Comparison of ENCODE assay signal across 1 cellular context in the genomic region with DNA sequence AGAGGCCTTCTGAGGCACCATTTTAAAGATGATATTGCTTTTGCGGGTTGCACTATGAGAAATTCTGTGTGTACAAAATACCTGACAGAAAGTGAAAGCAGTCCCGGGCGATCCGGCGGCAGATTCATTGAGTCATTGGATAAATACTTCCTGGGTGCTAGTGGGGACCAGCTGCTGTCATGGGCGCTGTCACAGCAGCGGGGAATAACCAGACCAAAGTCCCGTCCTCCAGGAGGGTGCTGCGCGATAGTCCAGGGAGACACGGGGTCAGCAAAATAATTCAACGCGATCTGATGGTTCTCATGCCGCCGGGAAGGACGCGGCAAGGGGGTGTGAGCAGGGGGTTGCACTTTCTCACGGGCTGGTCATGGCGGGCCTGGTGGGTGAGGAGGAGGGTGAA.
A peak's percentile ranks its signal among the peaks of the same experiment; 100 is the strongest.
TF ChIP-seq lines count a peak whose summit lies in the region.

No MANE protein-coding gene starts in this region.

TF ChIP-seq in HepG2, 621 proteins besides CTCF, POLR2A, EP300 and RAD21 (continues in another document):
- TF ChIP-seq TGIF2 (CRISPR knock-in tag; IDR thresholded peaks at IDR 0.05): peak; percentile 67; the same call in 1 of the 2 replicates
- no peak for TF ChIP-seq HNRNPH1 (optimal IDR thresholded peaks at IDR 0.05; ENCODE audit: low read depth, low read length)
- no peak for TF ChIP-seq ZNF34 (CRISPR knock-in tag; IDR thresholded peaks at IDR 0.05; ENCODE audit: borderline replicate concordance)
- TF ChIP-seq KDM5A (IDR thresholded peaks at IDR 0.05; ENCODE audit: borderline replicate concordance, low read length): no peak
- TF ChIP-seq NFAT5 (CRISPR knock-in tag; IDR thresholded peaks at IDR 0.05): no peak
- TF ChIP-seq ZNF30 (CRISPR knock-in tag; IDR thresholded peaks at IDR 0.05): no peak
- TF ChIP-seq ZNF710 (CRISPR knock-in tag; IDR thresholded peaks at IDR 0.05; ENCODE audit: borderline replicate concordance): no peak
- TF ChIP-seq SRSF1 (optimal IDR thresholded peaks at IDR 0.05; ENCODE audit: low read depth, low read length): no peak
- TF ChIP-seq MEIS2 (CRISPR knock-in tag; IDR thresholded peaks at IDR 0.05): no peak
- TF ChIP-seq ESRRA (CRISPR knock-in tag; IDR thresholded peaks at IDR 0.05; ENCODE audit: low read depth): no peak
- TF ChIP-seq XRCC5 (optimal IDR thresholded peaks at IDR 0.05; ENCODE audit: low read length): peak; percentile 38
- TF ChIP-seq ZNF841 (CRISPR knock-in tag; IDR thresholded peaks at IDR 0.05; ENCODE audit: borderline replicate concordance): no peak
- no peak for TF ChIP-seq ISX (CRISPR knock-in tag; conservative IDR thresholded peaks at IDR 0.05)
- TF ChIP-seq ZNF3 (CRISPR knock-in tag; IDR thresholded peaks at IDR 0.05): no peak
- peak; percentile 87 for TF ChIP-seq FOSL2 (CRISPR knock-in tag; IDR thresholded peaks at IDR 0.05)
- TF ChIP-seq ZNF281 (CRISPR knock-in tag; IDR thresholded peaks at IDR 0.05; ENCODE audit: borderline replicate concordance): no peak
- no peak for TF ChIP-seq ZNF496 (CRISPR knock-in tag; IDR thresholded peaks at IDR 0.05; ENCODE audit: insufficient replicate concordance)
- TF ChIP-seq KDM2A (CRISPR knock-in tag; IDR thresholded peaks at IDR 0.05; ENCODE audit: borderline replicate concordance, low read depth): peak; percentile 35; the same call in 1 of the 2 replicates
- TF ChIP-seq SRSF9 (IDR thresholded peaks at IDR 0.05; ENCODE audit: borderline replicate concordance, insufficient read depth, low read depth, low read length, poor library complexity, severe bottlenecking): no peak
- no peak for TF ChIP-seq ZNF274 (CRISPR knock-in tag; IDR thresholded peaks at IDR 0.05)
- no peak for TF ChIP-seq ZNF33B (CRISPR knock-in tag; IDR thresholded peaks at IDR 0.05)
- no peak for TF ChIP-seq SIX4 (CRISPR knock-in tag; IDR thresholded peaks at IDR 0.05)
- TF ChIP-seq, protein P1, sequence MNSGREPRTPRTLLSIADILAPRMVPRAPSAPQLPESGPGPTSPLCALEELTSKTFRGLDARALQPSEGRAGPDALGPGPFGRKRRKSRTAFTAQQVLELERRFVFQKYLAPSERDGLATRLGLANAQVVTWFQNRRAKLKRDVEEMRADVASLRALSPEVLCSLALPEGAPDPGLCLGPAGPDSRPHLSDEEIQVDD (CRISPR knock-in tag; IDR thresholded peaks at IDR 0.05; ENCODE audit: borderline replicate concordance): no peak
- TF ChIP-seq TCF7 (IDR thresholded peaks at IDR 0.05; ENCODE audit: low read depth): no peak
- TF ChIP-seq, protein P2, sequence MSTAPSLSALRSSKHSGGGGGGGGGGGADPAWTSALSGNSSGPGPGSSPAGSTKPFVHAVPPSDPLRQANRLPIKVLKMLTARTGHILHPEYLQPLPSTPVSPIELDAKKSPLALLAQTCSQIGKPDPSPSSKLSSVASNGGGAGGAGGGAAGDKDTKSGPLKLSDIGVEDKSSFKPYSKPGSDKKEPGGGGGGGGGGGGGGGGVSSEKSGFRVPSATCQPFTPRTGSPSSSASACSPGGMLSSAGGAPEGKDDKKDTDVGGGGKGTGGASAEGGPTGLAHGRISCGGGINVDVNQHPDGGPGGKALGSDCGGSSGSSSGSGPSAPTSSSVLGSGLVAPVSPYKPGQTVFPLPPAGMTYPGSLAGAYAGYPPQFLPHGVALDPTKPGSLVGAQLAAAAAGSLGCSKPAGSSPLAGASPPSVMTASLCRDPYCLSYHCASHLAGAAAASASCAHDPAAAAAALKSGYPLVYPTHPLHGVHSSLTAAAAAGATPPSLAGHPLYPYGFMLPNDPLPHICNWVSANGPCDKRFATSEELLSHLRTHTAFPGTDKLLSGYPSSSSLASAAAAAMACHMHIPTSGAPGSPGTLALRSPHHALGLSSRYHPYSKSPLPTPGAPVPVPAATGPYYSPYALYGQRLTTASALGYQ (CRISPR knock-in tag; IDR thresholded peaks at IDR 0.05): no peak
- TF ChIP-seq DZIP1 (CRISPR knock-in tag; IDR thresholded peaks at IDR 0.05): no peak
- no peak for TF ChIP-seq ZFP62 (CRISPR knock-in tag; IDR thresholded peaks at IDR 0.05)
- no peak for TF ChIP-seq ZMAT3 (CRISPR knock-in tag; conservative IDR thresholded peaks at IDR 0.05)
- no peak for TF ChIP-seq NFIC (IDR thresholded peaks at IDR 0.05; ENCODE audit: low read length)
- TF ChIP-seq GABPB1 (CRISPR knock-in tag; IDR thresholded peaks at IDR 0.05): peak; percentile 49
- TF ChIP-seq AKAP8 (CRISPR knock-in tag; IDR thresholded peaks at IDR 0.05): no peak
- TF ChIP-seq RELA (CRISPR knock-in tag; IDR thresholded peaks at IDR 0.05): no peak
- peak; percentile 75; the same call in 1 of the 3 replicates for TF ChIP-seq MXI1 (IDR thresholded peaks at IDR 0.05; ENCODE audit: borderline replicate concordance, low read depth, low read length)
- no peak for TF ChIP-seq NKX3-1 (CRISPR knock-in tag; IDR thresholded peaks at IDR 0.05)
- TF ChIP-seq ZNF558 (CRISPR knock-in tag; IDR thresholded peaks at IDR 0.05; ENCODE audit: borderline replicate concordance): no peak
- TF ChIP-seq ZSCAN9 (CRISPR knock-in tag; IDR thresholded peaks at IDR 0.05; ENCODE audit: borderline replicate concordance): no peak
- TF ChIP-seq ZFYVE20 (CRISPR knock-in tag; IDR thresholded peaks at IDR 0.05; ENCODE audit: borderline replicate concordance, low read depth): no peak
- TF ChIP-seq CEBPB (IDR thresholded peaks at IDR 0.05; ENCODE audit: borderline replicate concordance, low read depth, low read length): no peak
- TF ChIP-seq, protein P3, sequence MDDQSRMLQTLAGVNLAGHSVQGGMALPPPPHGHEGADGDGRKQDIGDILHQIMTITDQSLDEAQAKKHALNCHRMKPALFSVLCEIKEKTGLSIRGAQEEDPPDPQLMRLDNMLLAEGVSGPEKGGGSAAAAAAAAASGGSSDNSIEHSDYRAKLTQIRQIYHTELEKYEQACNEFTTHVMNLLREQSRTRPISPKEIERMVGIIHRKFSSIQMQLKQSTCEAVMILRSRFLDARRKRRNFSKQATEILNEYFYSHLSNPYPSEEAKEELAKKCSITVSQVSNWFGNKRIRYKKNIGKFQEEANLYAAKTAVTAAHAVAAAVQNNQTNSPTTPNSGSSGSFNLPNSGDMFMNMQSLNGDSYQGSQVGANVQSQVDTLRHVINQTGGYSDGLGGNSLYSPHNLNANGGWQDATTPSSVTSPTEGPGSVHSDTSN (CRISPR knock-in tag; IDR thresholded peaks at IDR 0.05; ENCODE audit: borderline replicate concordance): no peak
- no peak for TF ChIP-seq ATF5 (CRISPR knock-in tag; IDR thresholded peaks at IDR 0.05; ENCODE audit: low read depth)
- TF ChIP-seq, protein P4, sequence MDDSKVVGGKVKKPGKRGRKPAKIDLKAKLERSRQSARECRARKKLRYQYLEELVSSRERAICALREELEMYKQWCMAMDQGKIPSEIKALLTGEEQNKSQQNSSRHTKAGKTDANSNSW (CRISPR knock-in tag; IDR thresholded peaks at IDR 0.05; ENCODE audit: borderline replicate concordance): no peak
- TF ChIP-seq, protein P5, sequence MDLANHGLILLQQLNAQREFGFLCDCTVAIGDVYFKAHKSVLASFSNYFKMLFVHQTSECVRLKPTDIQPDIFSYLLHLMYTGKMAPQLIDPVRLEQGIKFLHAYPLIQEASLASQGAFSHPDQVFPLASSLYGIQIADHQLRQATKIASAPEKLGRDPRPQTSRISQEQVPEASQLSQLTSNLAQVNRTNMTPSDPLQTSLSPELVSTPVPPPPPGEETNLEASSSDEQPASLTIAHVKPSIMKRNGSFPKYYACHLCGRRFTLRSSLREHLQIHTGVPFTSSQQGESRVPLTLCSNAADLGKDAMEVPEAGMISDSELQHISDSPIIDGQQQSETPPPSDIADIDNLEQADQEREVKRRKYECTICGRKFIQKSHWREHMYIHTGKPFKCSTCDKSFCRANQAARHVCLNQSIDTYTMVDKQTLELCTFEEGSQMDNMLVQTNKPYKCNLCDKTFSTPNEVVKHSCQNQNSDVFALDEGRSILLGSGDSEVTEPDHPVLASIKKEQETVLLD (CRISPR knock-in tag; IDR thresholded peaks at IDR 0.05; ENCODE audit: low read depth): no peak
- TF ChIP-seq GTF3A (CRISPR knock-in tag; conservative IDR thresholded peaks at IDR 0.05): no peak
- TF ChIP-seq ZNF678 (CRISPR knock-in tag; IDR thresholded peaks at IDR 0.05): no peak
